In the genomic region with DNA sequence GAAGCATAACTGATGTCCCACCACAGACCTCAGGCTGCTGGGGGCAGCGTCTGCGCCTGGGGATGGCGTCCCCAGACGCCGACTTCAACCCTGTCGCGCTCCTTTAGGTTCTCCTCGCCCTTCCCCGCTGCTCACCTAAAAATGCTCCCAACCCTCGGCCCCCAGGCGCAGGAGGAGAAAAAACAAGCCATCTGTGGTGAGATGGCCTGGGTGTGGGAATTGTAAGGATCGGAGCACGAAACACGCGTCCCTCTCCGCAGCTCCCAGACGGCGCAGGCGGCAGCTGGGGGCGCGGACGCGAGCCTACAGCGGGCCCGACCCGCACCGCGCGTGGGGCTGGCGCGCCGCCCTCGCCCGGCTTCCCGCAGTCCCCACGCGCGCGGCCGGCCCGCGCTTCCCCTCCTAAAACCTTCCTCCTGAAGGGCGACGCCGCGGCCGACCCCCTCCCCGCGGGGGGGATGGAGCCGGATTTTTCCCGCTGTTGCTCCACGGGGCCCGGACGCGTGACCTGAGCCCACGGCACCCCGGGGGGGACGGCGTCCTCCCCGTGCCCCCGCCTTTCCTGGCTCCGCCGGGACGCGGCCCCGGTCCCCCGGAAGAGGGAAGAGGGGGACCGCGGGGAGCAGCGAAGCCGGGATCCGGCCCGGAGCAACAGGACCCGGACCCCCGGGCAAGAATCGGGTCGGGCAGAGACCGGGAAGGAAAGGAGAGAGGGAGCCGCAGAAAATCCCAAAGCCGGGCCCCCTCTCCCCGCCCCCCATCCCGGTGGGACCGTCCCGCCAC, we compare ENCODE assay signal across 8 cellular contexts. TPM values are rescaled to one million over a fixed set of nuclear protein-coding genes. Genes with fewer than 3 reads are reported as not detected.
A peak's percentile ranks its signal among the peaks of the same experiment; 100 is the strongest.
DNase-seq lines count a peak whose midpoint lies in the region; ATAC-seq and TF ChIP-seq lines count a peak whose summit lies in the region.

No MANE protein-coding gene starts in this region.

- H3K4me1 ChIP-seq in CD4-positive, CD25-positive, alpha-beta regulatory T cell (ENCODE audit: control insufficient read depth, insufficient read depth, low read length, poor library complexity, severe bottlenecking), result peaks cover 20% of the 10 kb centered on the region
- H3K4me1 ChIP-seq in parathyroid adenoma, result no peaks in the 10 kb centered on the region

- peak overlapping the region; percentile 98 for H2AFZ ChIP-seq in parathyroid adenoma

- peak overlapping the region; percentile 74 for H3K4me3 ChIP-seq in CD4-positive, CD25-positive, alpha-beta regulatory T cell (ENCODE audit: low read depth, low read length)
- peak overlapping the region; percentile 70 for H3K4me3 ChIP-seq in parathyroid adenoma (ENCODE audit: low read depth, low read length)

- H3K9me3 ChIP-seq in CD4-positive, CD25-positive, alpha-beta regulatory T cell (ENCODE audit: control insufficient read depth in 2 of 2, low read length in 2 of 2), result no peaks in the 10 kb centered on the region
- H3K9me3 ChIP-seq in parathyroid adenoma (ENCODE audit: control insufficient read depth, low read length), result no peaks in the 10 kb centered on the region

- H3K79me2 ChIP-seq in parathyroid adenoma, result no peaks in the 10 kb centered on the region

- peak overlapping the region; percentile 80 for H3K4me2 ChIP-seq in parathyroid adenoma (ENCODE audit: low read length)

- intact Hi-C loops in cardiac septum (cut with DNase I), result loop anchor here (5.0 to 10.0 kb wide), 2 partner anchors 52 to 175 kb away; no protein-coding TSS in a partner anchor

- peaks cover 7 to 24% (median 19%) of the 10 kb centered on the region in 4 donors for H3K4me1 Mint-ChIP-seq in CD4-positive, CD25-positive, alpha-beta regulatory T cell
- H3K4me1 Mint-ChIP-seq in activated naive CD8-positive, alpha-beta T cell (ENCODE audit: low read depth), result peaks cover 25% of the 10 kb centered on the region

- ATAC-seq in CD4-positive, CD25-positive, alpha-beta regulatory T cell (ENCODE audit: low read depth in 2 of 2), result peak; percentile 36 to 38
- ATAC-seq in GM21619 (IDR thresholded peaks at IDR 0.05; ENCODE audit: unreplicated experiment) (peak; percentile 18), HG03196 (IDR thresholded peaks at IDR 0.05; ENCODE audit: unreplicated experiment) (no peak)

- DNase-seq in CD4-positive, CD25-positive, alpha-beta regulatory T cell, result peak in 2 of 3 donors; percentile 20 to 26
- peak; percentile 5 for DNase-seq in NCI-H524 treated with DMSO at 0.1 percent for 48 hours (lab: John Stamatoyannopoulos, UW)
- peak; percentile 76 for DNase-seq in cardiac septum (ENCODE audit: low spot score)
- DNase-seq in NCI-H774 (lab: John Stamatoyannopoulos, UW), result no peak

- no peaks in the 10 kb centered on the region for H3K36me3 Mint-ChIP-seq in CD4-positive, CD25-positive, alpha-beta regulatory T cell
- no peaks in the 10 kb centered on the region for H3K36me3 Mint-ChIP-seq in activated naive CD8-positive, alpha-beta T cell

- peak overlapping the region; percentile 82 to 91 (median 87) for H3K4me3 Mint-ChIP-seq in CD4-positive, CD25-positive, alpha-beta regulatory T cell
- H3K4me3 Mint-ChIP-seq in activated naive CD8-positive, alpha-beta T cell, result peak overlapping the region; percentile 82

- no peaks in the 10 kb centered on the region for H3K36me3 ChIP-seq in CD4-positive, CD25-positive, alpha-beta regulatory T cell (ENCODE audit: control insufficient read depth, insufficient read depth, low read length)
- no peaks in the 10 kb centered on the region for H3K36me3 ChIP-seq in parathyroid adenoma (ENCODE audit: control insufficient read depth, insufficient read depth, low read length)

- H3K9ac ChIP-seq in parathyroid adenoma, result peak overlapping the region; percentile 64

- peaks cover 29% of the 10 kb centered on the region for H3K27me3 Mint-ChIP-seq in CD4-positive, CD25-positive, alpha-beta regulatory T cell
- H3K27me3 Mint-ChIP-seq in activated naive CD8-positive, alpha-beta T cell, result no peaks in the 10 kb centered on the region

- peaks cover 0 to 7% (median 0%) of the 10 kb centered on the region in 7 donors for H3K9me3 Mint-ChIP-seq in CD4-positive, CD25-positive, alpha-beta regulatory T cell
- no peaks in the 10 kb centered on the region for H3K9me3 Mint-ChIP-seq in activated naive CD8-positive, alpha-beta T cell (ENCODE audit: low read depth)

- H3K27ac ChIP-seq in CD4-positive, CD25-positive, alpha-beta regulatory T cell (ENCODE audit: insufficient read depth, low read length, poor library complexity, severe bottlenecking), result no peak overlapping the region
- peak overlapping the region; percentile 39 for H3K27ac ChIP-seq in parathyroid adenoma

- H3K27me3 ChIP-seq in CD4-positive, CD25-positive, alpha-beta regulatory T cell (ENCODE audit: control insufficient read depth, insufficient read depth, low read length), result peaks cover 2% of the 10 kb centered on the region
- H3K27me3 ChIP-seq in parathyroid adenoma (ENCODE audit: control insufficient read depth, insufficient read depth, low read length), result no peaks in the 10 kb centered on the region

- peak overlapping the region in 2 of 3 donors; percentile 56 to 82 for H3K27ac Mint-ChIP-seq in CD4-positive, CD25-positive, alpha-beta regulatory T cell
- H3K27ac Mint-ChIP-seq in activated naive CD8-positive, alpha-beta T cell, result no peak overlapping the region

- TF ChIP-seq CTCF in parathyroid adenoma (IDR thresholded peaks at IDR 0.05), result no peak

RNA-seq across cellular contexts. Expression of a gene that starts 0.6 kb away (rescaled TPM):
- 13.6 TPM for total RNA-seq in CD4-positive, CD25-positive, alpha-beta regulatory T cell
- polyA plus RNA-seq in CD4-positive, CD25-positive, alpha-beta regulatory T cell, result 1 to 10 TPM; 3.3 to 4.1 (median 3.6) TPM
- 54.1 TPM for total RNA-seq in cardiac septum
